Comparison of ENCODE assay signal across 9 cellular contexts in genomic region chr20:12966468-12967085, GRCh38. TPM values are rescaled to one million over a fixed set of nuclear protein-coding genes. Genes with fewer than 3 reads are reported as not detected.
DNase-seq lines count a peak whose midpoint lies in the region; ATAC-seq and TF ChIP-seq lines count a peak whose summit lies in the region.
"Had no signal": no experiment of that assay in that cellular context is flagged by ENCODE, and none has a peak within 500 bp of the region (broad histone marks: within the 10 kb centered on the region; RNA-seq: fewer than 3 reads in every experiment).

No MANE protein-coding gene starts in this region.

- H3K4me1 ChIP-seq in OCI-LY3 (ENCODE audit: low read length) (no peaks in the 10 kb centered on the region), foreskin keratinocyte (peaks cover 5% of the 10 kb centered on the region)

- no peak overlapping the region for H3K4me3 ChIP-seq in OCI-LY3 (ENCODE audit: low read length)
- H3K4me3 ChIP-seq: skin epidermis had no signal

- H3K9ac ChIP-seq in OCI-LY3 (ENCODE audit: low read length) = no peak overlapping the region

- peak; percentile 27 for DNase-seq in NCI-H1105 treated with DMSO at 0.1 percent for 48 hours (lab: John Stamatoyannopoulos, UW)
- DNase-seq in NCI-H1105 (lab: John Stamatoyannopoulos, UW) = no peak
- DNase-seq in foreskin keratinocyte = peak in 1 of 2 donors; percentile 35
- DNase-seq in stromal cell of bone marrow (ENCODE audit: low read depth) = peak; percentile 46
- no peak for DNase-seq in NOMO-1 treated with DMSO at 0.1 percent for 48 hours (lab: John Stamatoyannopoulos, UW; ENCODE audit: unreplicated experiment)

- ATAC-seq in foreskin keratinocyte (peak; percentile 48), GM18520 (IDR thresholded peaks at IDR 0.05; ENCODE audit: unreplicated experiment) (no peak), GM18873 (IDR thresholded peaks at IDR 0.05; ENCODE audit: low FRiP score, unreplicated experiment) (no peak)

- H4K20me1 ChIP-seq in OCI-LY3 (ENCODE audit: insufficient read depth, low read length) = no peaks in the 10 kb centered on the region

- no peaks in the 10 kb centered on the region for H3K9me3 ChIP-seq in OCI-LY3 (ENCODE audit: insufficient read depth, low read length)

- peak; percentile 50 for TF ChIP-seq CTCF in OCI-LY3 (IDR thresholded peaks at IDR 0.05; ENCODE audit: low read depth, low read length)
- peak; percentile 69 for TF ChIP-seq CTCF in foreskin keratinocyte (conservative IDR thresholded peaks at IDR 0.05)

- H3K36me3 ChIP-seq in OCI-LY3 (replicated peaks; ENCODE audit: low read depth, low read length) = no peaks in the 10 kb centered on the region

- H3K27ac ChIP-seq in OCI-LY3 (ENCODE audit: low read length) = no peak overlapping the region
- H3K27ac ChIP-seq in foreskin keratinocyte = no peak overlapping the region
- H3K27ac ChIP-seq: skin epidermis had no signal

- H3K27me3 ChIP-seq in OCI-LY3 (ENCODE audit: low read depth, low read length) (peaks cover 26% of the 10 kb centered on the region), foreskin keratinocyte (no peaks in the 10 kb centered on the region)

- no peak overlapping the region for H2AFZ ChIP-seq in OCI-LY3 (ENCODE audit: low read depth, low read length)

- H3K4me2 ChIP-seq in OCI-LY3 (ENCODE audit: low read length) = no peak overlapping the region

- H3K79me2 ChIP-seq in OCI-LY3 (ENCODE audit: low read length) = no peaks in the 10 kb centered on the region

RNA-seq across cellular contexts. Expression of gene SPTLC3, which starts 42.2 kb away (rescaled TPM):
- 7.8 TPM in 2 replicates for total RNA-seq in foreskin keratinocyte
- polyA plus RNA-seq in foreskin keratinocyte = 1.7 and 1.9 TPM in 2 replicates

Comparison
In these comparisons a context has a peak if more than half of its experiments do, and no peak if none do; other contexts are left out.
1. DNase-seq: peak in NCI-H1105 treated with DMSO at 0.1 percent for 48 hours (single experiment) and stromal cell of bone marrow (single experiment); none in NCI-H1105 (single experiment) and NOMO-1 treated with DMSO at 0.1 percent for 48 hours (single experiment).